7 cellular contexts compared by ENCODE assay signal in the genomic region with DNA sequence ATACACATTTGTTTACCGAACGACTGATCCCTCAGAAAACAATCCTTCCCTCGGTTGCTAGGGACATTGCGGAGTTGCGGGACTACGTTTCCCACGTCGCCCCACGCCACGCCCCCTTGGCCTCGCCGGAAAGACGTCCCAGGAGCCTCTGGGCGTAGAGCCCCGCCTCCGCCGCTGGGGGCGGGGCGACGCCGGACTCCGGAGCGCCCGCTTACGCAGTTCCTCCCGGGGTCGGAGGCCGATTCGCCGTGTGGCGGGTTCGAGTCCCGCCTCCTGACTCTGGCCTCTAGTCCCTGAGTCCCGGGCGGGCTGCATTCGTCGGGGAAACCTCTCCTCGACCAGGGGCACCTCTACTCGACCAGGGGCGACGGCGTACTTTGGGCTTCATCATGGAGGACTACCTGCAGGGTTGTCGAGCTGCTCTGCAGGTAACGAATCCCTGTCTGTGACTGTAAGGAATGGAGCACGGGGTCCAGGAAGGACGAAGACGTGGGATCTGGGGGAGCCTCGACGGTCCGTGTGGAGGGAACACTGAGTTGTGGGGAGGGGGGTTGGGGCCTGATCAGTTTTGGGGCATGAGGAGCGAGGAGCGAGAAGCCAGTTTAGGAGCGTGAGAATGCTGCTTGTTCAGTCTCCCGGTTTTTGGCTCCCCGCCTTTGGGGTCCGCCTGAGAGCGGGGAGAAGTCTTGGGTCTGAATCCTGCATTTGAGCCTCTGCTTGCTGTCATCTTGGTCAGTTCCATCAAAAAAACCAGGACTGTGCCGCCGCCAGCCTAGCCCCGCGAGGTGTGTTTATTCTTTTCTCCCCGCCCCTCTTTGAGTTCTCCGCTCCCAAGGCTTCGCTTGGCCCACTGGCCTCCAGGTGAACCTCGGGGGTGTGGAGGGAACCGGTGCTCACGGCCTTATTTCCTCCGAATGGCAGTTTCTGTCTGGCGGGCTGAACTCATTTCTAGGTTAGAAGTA. TPM values are rescaled to one million over a fixed set of nuclear protein-coding genes. Genes with fewer than 3 reads are reported as not detected.
DNase-seq lines count a peak whose midpoint lies in the region; ATAC-seq and TF ChIP-seq lines count a peak whose summit lies in the region.

Gene PRUNE1, plus strand, starts transcription at position 206 of the 962 bp plus-strand sequence. Its CDS starts 184 bp downstream, at position 390.

- H3K9ac ChIP-seq in skeletal muscle tissue (ENCODE audit: low read depth in 1 of 3, low read length in 3 of 3): peak within 1 kb of the TSS; percentile 90 to 98 (median 97)

- H3K4me3 ChIP-seq in WERI-Rb-1 (ENCODE audit: low read depth, low read length) (peak within 1 kb of the TSS; percentile 76), breast epithelium (peak within 1 kb of the TSS; percentile 60 to 83 (median 66)), iPS-18c (ENCODE audit: insufficient read depth, low read depth, low read length) (peak within 1 kb of the TSS; percentile 100), skeletal muscle tissue (ENCODE audit: low read length in 3 of 3) (peak within 1 kb of the TSS; percentile 92 to 100 (median 98))

- TF ChIP-seq POLR2A in GM18526 (IDR thresholded peaks at IDR 0.05; ENCODE audit: extremely low read depth, insufficient read length) (peak; percentile 35), breast epithelium (IDR thresholded peaks at IDR 0.05) (peak; percentile 66)

- H3K27me3 ChIP-seq in WERI-Rb-1 (ENCODE audit: insufficient read depth, low read depth, severe bottlenecking): no peaks in the 10 kb centered on the region
- no peaks in the 10 kb centered on the region for H3K27me3 ChIP-seq in breast epithelium
- H3K27me3 ChIP-seq in skeletal muscle tissue (ENCODE audit: control insufficient read depth in 3 of 3, insufficient read depth in 3 of 3, low read length in 3 of 3): no peaks in the 10 kb centered on the region

- H3K36me3 ChIP-seq in WERI-Rb-1: peaks cover 10% of the 10 kb centered on the region
- H3K36me3 ChIP-seq in breast epithelium: no peaks in the 10 kb centered on the region
- H3K36me3 ChIP-seq in skeletal muscle tissue (ENCODE audit: control insufficient read depth in 3 of 3, insufficient read depth in 3 of 3, low read length in 3 of 3): peaks cover 0 to 4% (median 3%) of the 10 kb centered on the region in 3 donors

- TF ChIP-seq CTCF in WERI-Rb-1 (IDR thresholded peaks at IDR 0.05; ENCODE audit: low read depth, low read length) (no peak), breast epithelium (IDR thresholded peaks at IDR 0.05) (peak in 1 of 3 donors; percentile 8)

- H3K9me3 ChIP-seq in WERI-Rb-1 (ENCODE audit: severe bottlenecking): no peaks in the 10 kb centered on the region
- no peaks in the 10 kb centered on the region for H3K9me3 ChIP-seq in breast epithelium
- H3K9me3 ChIP-seq in iPS-18c (ENCODE audit: control insufficient read depth, insufficient read depth, low read length): no peaks in the 10 kb centered on the region
- H3K9me3 ChIP-seq in skeletal muscle tissue (ENCODE audit: control insufficient read depth in 3 of 3, low read length in 3 of 3): no peaks in the 10 kb centered on the region

- peak; percentile 69 for ATAC-seq in HG03139 (IDR thresholded peaks at IDR 0.05; ENCODE audit: unreplicated experiment)

- intact Hi-C loops in breast epithelium (cut with DNase I; ENCODE audit: low total_unique reads): no loop called here

- DNase-seq in NCI-H2227 treated with DMSO at 0.1 percent for 48 hours (lab: John Stamatoyannopoulos, UW) (peak; percentile 90), WERI-Rb-1 (peak; percentile 100), breast epithelium (ENCODE audit: low spot score in 2 of 2) (peak; percentile 93 to 96)

- H3K4me1 ChIP-seq in breast epithelium (peaks cover 0 to 25% of the 10 kb centered on the region in 2 donors), skeletal muscle tissue (ENCODE audit: control insufficient read depth in 3 of 3, insufficient read depth in 3 of 3, low read length in 3 of 3) (peaks cover 31 to 53% (median 43%) of the 10 kb centered on the region in 3 donors)

- H3K27ac ChIP-seq in WERI-Rb-1 (peak within 1 kb of the TSS; percentile 67), breast epithelium (peak within 1 kb of the TSS; percentile 94 to 96), skeletal muscle tissue (ENCODE audit: low read depth, low read length) (peak within 1 kb of the TSS; percentile 80)

RNA-seq across cellular contexts. Expression of gene PRUNE1, which starts in this region (rescaled TPM):
- total RNA-seq in breast epithelium (10 to 100 TPM; 21.6 to 34.1 (median 32.8) TPM), skeletal muscle tissue (9.9 TPM)

Comparison
In these comparisons a context has a peak if more than half of its experiments do, and no peak if none do; other contexts are left out.
1. Peak in every context shown above with its lines: DNase-seq, ATAC-seq, H3K4me3 ChIP-seq and H3K27ac ChIP-seq.